ENCODE assay signal across 10 cellular contexts in genomic region chr1:18945401-18945849, GRCh38. TPM values are rescaled to one million over a fixed set of nuclear protein-coding genes. Genes with fewer than 3 reads are reported as not detected.
DNase-seq lines count a peak whose midpoint lies in the region; ATAC-seq, FAIRE-seq and TF ChIP-seq lines count a peak whose summit lies in the region.
"Had no signal": no experiment of that assay in that cellular context is flagged by ENCODE, and none has a peak within 500 bp of the region (broad histone marks: within the 10 kb centered on the region; RNA-seq: fewer than 3 reads in every experiment).

No MANE protein-coding gene starts in this region.

- H3K4me1 ChIP-seq in neural progenitor cell: peaks cover 37% of the 10 kb centered on the region

- no peaks in the 10 kb centered on the region for H3K36me3 ChIP-seq in neural progenitor cell

- peak overlapping the region; percentile 34 for H3K27ac ChIP-seq in epithelial cell of prostate
- no peak overlapping the region for H3K27ac ChIP-seq in neural progenitor cell

- peaks cover 5% of the 10 kb centered on the region for H4K20me1 ChIP-seq in neural progenitor cell (ENCODE audit: low read depth)

- peaks cover 29% of the 10 kb centered on the region for H3F3A ChIP-seq in neural progenitor cell (ENCODE audit: low read depth)

- H3K4me2 ChIP-seq in neural progenitor cell: no peak overlapping the region

- no peak overlapping the region for H3K9ac ChIP-seq in neural progenitor cell

- H2AFZ ChIP-seq in neural progenitor cell (replicated peaks): no peak overlapping the region

- no peak overlapping the region for H3K4me3 ChIP-seq in neural progenitor cell

- peak overlapping the region; percentile 62 for H3K27ac Mint-ChIP-seq in neural progenitor cell
- H3K27ac Mint-ChIP-seq in stimulated activated naive B cell treated with anti-CD40 and anti-IgM and Interleukin-4, amounts not matched to agents 10 μg/mL and 1 μg/mL and 100 μg/mL, for 72 hours: no peak overlapping the region

- FAIRE-seq in RCC 7860 (lab: Jason Lieb, UNC): no peak

- peaks cover 6% of the 10 kb centered on the region for H3K27me3 Mint-ChIP-seq in neural progenitor cell (ENCODE audit: insufficient read depth, low read depth)
- H3K27me3 Mint-ChIP-seq in stimulated activated naive B cell treated with anti-CD40 and anti-IgM and Interleukin-4, amounts not matched to agents 10 μg/mL and 1 μg/mL and 100 μg/mL, for 72 hours: no peaks in the 10 kb centered on the region

- peaks cover 75% of the 10 kb centered on the region for H3K4me1 Mint-ChIP-seq in neural progenitor cell
- peaks cover 43 to 51% of the 10 kb centered on the region in 2 donors for H3K4me1 Mint-ChIP-seq in stimulated activated naive B cell treated with anti-CD40 and anti-IgM and Interleukin-4, amounts not matched to agents 10 μg/mL and 1 μg/mL and 100 μg/mL, for 72 hours

- ATAC-seq in stimulated activated naive B cell treated with anti-CD40 and anti-IgM and Interleukin-4, amounts not matched to agents 10 μg/mL and 1 μg/mL and 100 μg/mL, for 72 hours (replicated peaks): no peak

- H3K9me3 Mint-ChIP-seq in neural progenitor cell: no peaks in the 10 kb centered on the region
- no peaks in the 10 kb centered on the region for H3K9me3 Mint-ChIP-seq in stimulated activated naive B cell treated with anti-CD40 and anti-IgM and Interleukin-4, amounts not matched to agents 10 μg/mL and 1 μg/mL and 100 μg/mL, for 72 hours

- TF ChIP-seq CTCF in neural progenitor cell (IDR thresholded peaks at IDR 0.05): no peak

- no peaks in the 10 kb centered on the region for H3K79me2 ChIP-seq in neural progenitor cell (ENCODE audit: low read depth)

- peak overlapping the region; percentile 64 for H3K4me3 Mint-ChIP-seq in neural progenitor cell
- H3K4me3 Mint-ChIP-seq in stimulated activated naive B cell treated with anti-CD40 and anti-IgM and Interleukin-4, amounts not matched to agents 10 μg/mL and 1 μg/mL and 100 μg/mL, for 72 hours: no peak overlapping the region

- no peaks in the 10 kb centered on the region for H3K27me3 ChIP-seq in neural progenitor cell

- no peaks in the 10 kb centered on the region for H3K36me3 Mint-ChIP-seq in neural progenitor cell
- H3K36me3 Mint-ChIP-seq in stimulated activated naive B cell treated with anti-CD40 and anti-IgM and Interleukin-4, amounts not matched to agents 10 μg/mL and 1 μg/mL and 100 μg/mL, for 72 hours: peaks cover 2 to 3% of the 10 kb centered on the region in 2 donors

- peak; percentile 88 for DNase-seq in DMS 273 (lab: John Stamatoyannopoulos, UW; ENCODE audit: unreplicated experiment)
- DNase-seq in NOMO-1 (lab: John Stamatoyannopoulos, UW; ENCODE audit: unreplicated experiment in 2 of 2): peak; percentile 39 to 58
- no peak for DNase-seq in epithelial cell of prostate (ENCODE audit: low read depth, low spot score)
- peak; percentile 48 for DNase-seq in neural progenitor cell (ENCODE audit: low spot score)
- DNase-seq in stimulated activated naive B cell treated with anti-CD40 and anti-IgM and Interleukin-4, amounts not matched to agents 10 μg/mL and 1 μg/mL and 100 μg/mL, for 72 hours: no peak
- DNase-seq in RCC 7860 (ENCODE audit: low spot score): no peak
- DNase-seq in cortex of kidney (lab: John Stamatoyannopoulos, UW): no peak
- no peak for DNase-seq in HCEC 1CT
- DNase-seq: activated CD4-positive, alpha-beta T cell treated with anti-CD3 and anti-CD28 coated beads, Interleukin-2, amount 50 U/mL, for 48 hours; NCI-H187 treated with DMSO at 0.1 percent for 48 hours had no signal

- H3K9me3 ChIP-seq in neural progenitor cell (ENCODE audit: low read depth): no peaks in the 10 kb centered on the region

RNA-seq across cellular contexts. Expression of gene IFFO2, which starts 11.1 kb away (rescaled TPM):
- total RNA-seq in neural progenitor cell (ENCODE audit: low replicate concordance): 0.65 and 1.5 TPM in 2 replicates

RNA-seq across cellular contexts. Expression of gene ALDH4A1, which starts 43.1 kb away (rescaled TPM):
- total RNA-seq in neural progenitor cell (ENCODE audit: low replicate concordance): 21.8 and 39.9 TPM in 2 replicates

Comparison
In these comparisons a context has a peak if more than half of its experiments do, and no peak if none do; other contexts are left out.
1. DNase-seq: peak in DMS 273 (single experiment), NOMO-1 (2 of 2) and neural progenitor cell (single experiment); none in epithelial cell of prostate (single experiment), stimulated activated naive B cell treated with anti-CD40 and anti-IgM and Interleukin-4, amounts not matched to agents 10 μg/mL and 1 μg/mL and 100 μg/mL, for 72 hours (single experiment), RCC 7860 (single experiment), cortex of kidney (single experiment) and HCEC 1CT (single experiment).